1 cellular context compared by ENCODE assay signal in genomic region chr10:62817763-62818425, GRCh38.
A peak's percentile ranks its signal among the peaks of the same experiment; 100 is the strongest.
TF ChIP-seq lines count a peak whose summit lies in the region.

No MANE protein-coding gene starts in this region.

TF ChIP-seq in K562, 482 proteins besides CTCF, POLR2A, EP300 and RAD21 (continued from another document):
- TF ChIP-seq TAL1 (IDR thresholded peaks at IDR 0.05) (no peak), RBBP5 (IDR thresholded peaks at IDR 0.05; ENCODE audit: borderline replicate concordance, insufficient read depth, low read length, poor library complexity, severe bottlenecking) (no peak), RB1 (IDR thresholded peaks at IDR 0.05; ENCODE audit: low read depth) (peak; percentile 80; the same call in 1 of the 2 replicates), DDX20 (tag; IDR thresholded peaks at IDR 0.05; ENCODE audit: low read depth) (no peak), PRPF4 (IDR thresholded peaks at IDR 0.05; ENCODE audit: insufficient read depth, low read depth, low read length, poor library complexity, severe bottlenecking) (no peak), MYC (IDR thresholded peaks at IDR 0.05; ENCODE audit: low read depth, low read length) (peak; percentile 23; the same call in 1 of the 2 replicates), MYC (CRISPR knock-in tag; IDR thresholded peaks at IDR 0.05; ENCODE audit: borderline replicate concordance, low read depth) (no peak), YY1 (IDR thresholded peaks at IDR 0.05; ENCODE audit: borderline replicate concordance in 1 of 3, control insufficient read depth in 1 of 3, extremely low read depth in 1 of 3, insufficient read depth in 3 of 3, insufficient read length in 1 of 3, insufficient replicate concordance in 2 of 3, low read depth in 1 of 3, low read length in 2 of 3) (peak in 1 of 3 experiments; percentile 18), TFAP4 (CRISPR knock-in tag; IDR thresholded peaks at IDR 0.05; ENCODE audit: borderline replicate concordance) (peak; percentile 41; the same call in 1 of the 2 replicates), ZNF318 (IDR thresholded peaks at IDR 0.05; ENCODE audit: borderline replicate concordance in 1 of 2, low read depth in 1 of 2) (no peak), ETV5 (CRISPR knock-in tag; IDR thresholded peaks at IDR 0.05; ENCODE audit: low read depth) (no peak), ZNF140 (CRISPR knock-in tag; IDR thresholded peaks at IDR 0.05) (no peak)
